In the genomic region with DNA sequence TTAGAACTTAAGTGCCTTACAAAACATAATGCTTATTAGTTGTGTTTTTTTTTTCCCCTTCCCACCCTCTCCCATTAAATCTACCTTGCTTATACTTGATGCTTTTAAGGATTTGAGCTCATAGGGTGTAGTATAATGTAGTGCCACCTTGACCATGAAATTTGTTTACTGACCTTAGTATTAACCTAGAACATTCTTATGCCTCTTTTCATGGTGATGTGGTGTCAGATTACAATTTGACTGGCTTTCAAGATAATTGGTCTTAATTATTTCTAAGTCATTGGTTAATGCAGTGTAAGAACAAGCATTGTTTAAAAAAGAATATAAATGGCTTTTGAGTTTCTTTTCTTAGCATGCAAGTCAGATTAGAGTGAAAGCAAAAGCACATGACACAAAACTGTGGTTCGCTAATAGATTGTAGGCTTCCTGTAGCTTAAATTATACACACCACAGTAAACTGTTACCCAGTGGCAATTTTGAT, we compare ENCODE assay signal across 8 cellular contexts.
DNase-seq lines count a peak whose midpoint lies in the region; ATAC-seq, FAIRE-seq and TF ChIP-seq lines count a peak whose summit lies in the region.

No MANE protein-coding gene starts in this region.

- H3K4me1 ChIP-seq in HUES6 (ENCODE audit: control insufficient read depth, insufficient read depth, low read length): peaks cover 32% of the 10 kb centered on the region
- peaks cover 5% of the 10 kb centered on the region for H3K4me1 ChIP-seq in astrocyte (ENCODE audit: insufficient read depth, low read length)

- peak overlapping the region; percentile 21 for H3K4me2 ChIP-seq in astrocyte (ENCODE audit: low read length)

- FAIRE-seq in GM18507 (lab: Jason Lieb, UNC) (peak; percentile 83), astrocyte (lab: Jason Lieb, UNC) (peak; percentile 13), HTR-8/SVneo (lab: Jason Lieb, UNC) (no peak)

- no peaks in the 10 kb centered on the region for H3K36me3 ChIP-seq in HUES6 (ENCODE audit: control insufficient read depth, insufficient read depth, low read length)
- no peaks in the 10 kb centered on the region for H3K36me3 ChIP-seq in astrocyte (ENCODE audit: insufficient read depth, low read length)

- peaks cover 5% of the 10 kb centered on the region for H4K20me1 ChIP-seq in astrocyte (ENCODE audit: insufficient read depth, low read length)

- peaks cover 42% of the 10 kb centered on the region for H3K79me2 ChIP-seq in astrocyte (ENCODE audit: insufficient read depth, low read length)

- TF ChIP-seq CTCF in astrocyte (IDR thresholded peaks at IDR 0.05; ENCODE audit: insufficient read depth, low read depth, low read length): no peak

- H3K4me1 Mint-ChIP-seq in astrocyte (ENCODE audit: low read depth, unreplicated experiment): peaks cover 38% of the 10 kb centered on the region

- H3K4me3 Mint-ChIP-seq in astrocyte (ENCODE audit: unreplicated experiment): peak overlapping the region; percentile 50

- H3K9me3 ChIP-seq in HUES6 (ENCODE audit: control insufficient read depth, insufficient read depth, low read depth, low read length) (no peaks in the 10 kb centered on the region), astrocyte (ENCODE audit: insufficient read depth, low read depth, low read length) (no peaks in the 10 kb centered on the region)

- no peaks in the 10 kb centered on the region for H3K27me3 Mint-ChIP-seq in astrocyte (ENCODE audit: low read depth, unreplicated experiment)

- H3K27me3 ChIP-seq in HUES6 (ENCODE audit: control insufficient read depth, insufficient read depth, low read length): no peaks in the 10 kb centered on the region
- no peaks in the 10 kb centered on the region for H3K27me3 ChIP-seq in astrocyte (ENCODE audit: insufficient read depth, low read length)

- H3K9ac ChIP-seq in HUES6 (ENCODE audit: low read length) (no peak overlapping the region), astrocyte (ENCODE audit: low read length) (no peak overlapping the region)

- DNase-seq in GM18507 (ENCODE audit: extremely low spot score, insufficient read length, low read depth) (no peak), astrocyte (ENCODE audit: low read depth) (peak; percentile 59), HTR-8/SVneo (ENCODE audit: insufficient read length, low spot score) (no peak), NCI-H510A (lab: John Stamatoyannopoulos, UW) (no peak), COLO829 (ENCODE audit: low spot score) (no peak)

- peak overlapping the region; percentile 13; the same call in 1 of the 2 replicates for H3K4me3 ChIP-seq in HUES6 (ENCODE audit: low read depth, low read length)
- H3K4me3 ChIP-seq in astrocyte (ENCODE audit: insufficient read depth, low read depth, low read length): no peak overlapping the region
- no peak overlapping the region for H3K4me3 ChIP-seq in skin epidermis

- H2AFZ ChIP-seq in astrocyte (ENCODE audit: low read depth, low read length): no peak overlapping the region

- H3K27ac Mint-ChIP-seq in astrocyte (ENCODE audit: unreplicated experiment): no peak overlapping the region

- no peaks in the 10 kb centered on the region for H3K9me3 Mint-ChIP-seq in astrocyte (ENCODE audit: unreplicated experiment)

- peaks cover 2% of the 10 kb centered on the region for H3K36me3 Mint-ChIP-seq in astrocyte (ENCODE audit: low read depth, unreplicated experiment)

- ATAC-seq in GM21529 (IDR thresholded peaks at IDR 0.05; ENCODE audit: unreplicated experiment): peak; percentile 64

- H3K27ac ChIP-seq in HUES6 (ENCODE audit: low read depth, low read length): no peak overlapping the region
- H3K27ac ChIP-seq in astrocyte (ENCODE audit: low read depth, low read length): no peak overlapping the region
- H3K27ac ChIP-seq in skin epidermis: peak overlapping the region in 16 of 21 experiments; percentile 10 to 81 (median 38)

Comparison
In these comparisons a context has a peak if more than half of its experiments do, and no peak if none do; other contexts are left out.
1. H3K27ac ChIP-seq: peak in skin epidermis (16 of 21); none in HUES6 (single experiment) and astrocyte (single experiment).